ENCODE assay signal across 8 cellular contexts in genomic region chr11:16881074-16881709, GRCh38.
A peak's percentile ranks its signal among the peaks of the same experiment; 100 is the strongest.
DNase-seq lines count a peak whose midpoint lies in the region; ATAC-seq and TF ChIP-seq lines count a peak whose summit lies in the region.

No MANE protein-coding gene starts in this region.

- CTCF ChIA-PET in Panc1 (lab: Charles Lee) = no interaction called here

- H3K4me1 Mint-ChIP-seq in stimulated activated effector memory CD8-positive, alpha-beta T cell treated with anti-CD3 and anti-CD28 coated beads, Interleukin-12 subunit alpha, Interleukin-12 subunit beta, amount 100 ng/mL, for 72 hours = peaks cover 13% of the 10 kb centered on the region

- H3K36me3 Mint-ChIP-seq in stimulated activated effector memory CD8-positive, alpha-beta T cell treated with anti-CD3 and anti-CD28 coated beads, Interleukin-12 subunit alpha, Interleukin-12 subunit beta, amount 100 ng/mL, for 72 hours = no peaks in the 10 kb centered on the region

- ATAC-seq in Panc1 (peak; percentile 69; the same call in 1 of the 2 replicates), GM18909 (IDR thresholded peaks at IDR 0.05; ENCODE audit: poor library complexity, unreplicated experiment) (no peak)
- ATAC-seq in stimulated activated effector memory CD8-positive, alpha-beta T cell treated with anti-CD3 and anti-CD28 coated beads, Interleukin-12 subunit alpha, Interleukin-12 subunit beta, amount 100 ng/mL, for 72 hours = peak; percentile 50

- H3K36me3 ChIP-seq in Panc1 (ENCODE audit: control insufficient read depth, insufficient read depth, low read length) = no peaks in the 10 kb centered on the region
- no peaks in the 10 kb centered on the region for H3K36me3 ChIP-seq in cardiac muscle cell

- no peaks in the 10 kb centered on the region for H3K9me3 Mint-ChIP-seq in stimulated activated effector memory CD8-positive, alpha-beta T cell treated with anti-CD3 and anti-CD28 coated beads, Interleukin-12 subunit alpha, Interleukin-12 subunit beta, amount 100 ng/mL, for 72 hours

- no TSS peak for BruUV-seq in Panc1 (replicated peaks; lab: Mats Ljungman, UMichigan)

- TF ChIP-seq CTCF in Panc1 (IDR thresholded peaks at IDR 0.05) (no peak), cardiac muscle cell (IDR thresholded peaks at IDR 0.05; ENCODE audit: low read depth, low read length) (peak; percentile 61)

- intact Hi-C loops in Panc1 (cut with micrococcal nuclease; ENCODE audit: unreplicated experiment) = no loop called here

- no peak overlapping the region for H3K4me3 ChIP-seq in Panc1 (ENCODE audit: low read depth in 2 of 2, low read length in 2 of 2)
- no peak overlapping the region for H3K4me3 ChIP-seq in cardiac muscle cell

- H3K27ac Mint-ChIP-seq in stimulated activated effector memory CD8-positive, alpha-beta T cell treated with anti-CD3 and anti-CD28 coated beads, Interleukin-12 subunit alpha, Interleukin-12 subunit beta, amount 100 ng/mL, for 72 hours = no peak overlapping the region

- H3K27ac ChIP-seq in Panc1 (ENCODE audit: low read length) (no peak overlapping the region), cardiac muscle cell (peak overlapping the region; percentile 85)

- DNase-seq in NCI-H2227 (lab: John Stamatoyannopoulos, UW; ENCODE audit: unreplicated experiment) (peak; percentile 34), NCI-H2227 treated with DMSO at 0.1 percent for 48 hours (lab: John Stamatoyannopoulos, UW) (no peak), Panc1 (ENCODE audit: low read depth, low spot score) (no peak), cardiac muscle cell (ENCODE audit: low read depth in 1 of 2, low spot score in 1 of 2) (peak; percentile 52 to 69), NCI-H510A (lab: John Stamatoyannopoulos, UW) (no peak), HuH-7.5 (ENCODE audit: low spot score) (no peak)
- DNase-seq in stimulated activated effector memory CD8-positive, alpha-beta T cell treated with anti-CD3 and anti-CD28 coated beads, Interleukin-12 subunit alpha, Interleukin-12 subunit beta, amount 100 ng/mL, for 72 hours (ENCODE audit: low spot score in 2 of 2) = no peak

- in situ Hi-C loops in Panc1 (cut with HindIII; ENCODE audit: low pct_unique_long_range_greater_than_20kb, low sequenced_read_pairs) = no loop called here

- no peaks in the 10 kb centered on the region for H3K9me3 ChIP-seq in Panc1 (ENCODE audit: control insufficient read depth, insufficient read depth, low read depth, low read length)
- H3K9me3 ChIP-seq in cardiac muscle cell (ENCODE audit: low read depth) = no peaks in the 10 kb centered on the region

- H3K4me1 ChIP-seq in Panc1 (ENCODE audit: control insufficient read depth, insufficient read depth, low read length) = no peaks in the 10 kb centered on the region
- H3K4me1 ChIP-seq in cardiac muscle cell (ENCODE audit: low read depth) = peaks cover 79% of the 10 kb centered on the region

- no peak overlapping the region for H3K4me3 Mint-ChIP-seq in stimulated activated effector memory CD8-positive, alpha-beta T cell treated with anti-CD3 and anti-CD28 coated beads, Interleukin-12 subunit alpha, Interleukin-12 subunit beta, amount 100 ng/mL, for 72 hours

- H3K27me3 ChIP-seq in Panc1 (ENCODE audit: control insufficient read depth, insufficient read depth, low read length) = no peaks in the 10 kb centered on the region
- no peaks in the 10 kb centered on the region for H3K27me3 ChIP-seq in cardiac muscle cell

- POLR2A ChIA-PET in Panc1 (lab: Charles Lee) = no interaction called here

Comparison
In these comparisons a context has a peak if more than half of its experiments do, and no peak if none do; other contexts are left out.
1. DNase-seq: peak in NCI-H2227 (single experiment) and cardiac muscle cell (2 of 2); none in NCI-H2227 treated with DMSO at 0.1 percent for 48 hours (single experiment), Panc1 (single experiment), stimulated activated effector memory CD8-positive, alpha-beta T cell treated with anti-CD3 and anti-CD28 coated beads, Interleukin-12 subunit alpha, Interleukin-12 subunit beta, amount 100 ng/mL, for 72 hours (0 of 2), NCI-H510A (single experiment) and HuH-7.5 (single experiment).